ENCODE assay signal across 7 cellular contexts in genomic region chr2:96205888-96206287, GRCh38. TPM values are rescaled to one million over a fixed set of nuclear protein-coding genes. Genes with fewer than 3 reads are reported as not detected.
DNase-seq lines count a peak whose midpoint lies in the region; ATAC-seq and TF ChIP-seq lines count a peak whose summit lies in the region.

No MANE protein-coding gene starts in this region.

- H2BK5ac ChIP-seq in H9 (ENCODE audit: insufficient read length, low read length): no peak overlapping the region

- H3K4ac ChIP-seq in H9 (ENCODE audit: low read depth, low read length): no peak overlapping the region

- H2BK120ac ChIP-seq in H9 (ENCODE audit: low read depth, low read length, poor library complexity, severe bottlenecking): no peak overlapping the region

- H4K91ac ChIP-seq in H9 (ENCODE audit: insufficient read length, low read depth, low read length): no peak overlapping the region

- peaks cover 6% of the 10 kb centered on the region; the same call in 1 of the 2 replicates for H3K4me1 ChIP-seq in H9 (ENCODE audit: insufficient read depth, low read length)

- peak overlapping the region; percentile 22 for H3K9ac ChIP-seq in H9 (ENCODE audit: extremely low read depth, insufficient read length, low read length)

- peak overlapping the region in 1 of 3 experiments; percentile 52; a peak in 2 of 7 replicates for H3K27ac Mint-ChIP-seq in H9
- H3K27ac Mint-ChIP-seq in stimulated activated effector memory CD8-positive, alpha-beta T cell treated with anti-CD3 and anti-CD28 coated beads, Interleukin-12 subunit alpha, Interleukin-12 subunit beta, amount 100 ng/mL, for 72 hours: peak overlapping the region; percentile 61

- peaks cover 58% of the 10 kb centered on the region for H3K79me2 ChIP-seq in H9 (ENCODE audit: insufficient read depth, low read length)

- H2AK5ac ChIP-seq in H9 (ENCODE audit: insufficient read length, low read length): no peak overlapping the region

- no peak overlapping the region for H2AFZ ChIP-seq in H9 (ENCODE audit: low read length)

- H3K79me1 ChIP-seq in H9 (ENCODE audit: insufficient read depth, low read depth, low read length, poor library complexity, severe bottlenecking): peaks cover 4% of the 10 kb centered on the region

- no peak overlapping the region for H4K8ac ChIP-seq in H9 (replicated peaks; ENCODE audit: insufficient read length, low read depth, low read length)

- H4K20me1 ChIP-seq in H9 (ENCODE audit: control insufficient read depth, insufficient read depth, insufficient read length): no peaks in the 10 kb centered on the region

- no peak for TF ChIP-seq CTCF in H9 (conservative IDR thresholded peaks at IDR 0.05)
- no peak for TF ChIP-seq CTCF in VCaP (conservative IDR thresholded peaks at IDR 0.05)
- TF ChIP-seq CTCF in fibroblast of pulmonary artery (IDR thresholded peaks at IDR 0.05; ENCODE audit: low read length, missing control alignments): no peak

- H2BK20ac ChIP-seq in H9 (ENCODE audit: low read depth, low read length, poor library complexity, severe bottlenecking): no peak overlapping the region

- H3K27me3 Mint-ChIP-seq in H9 (ENCODE audit: low read depth): no peaks in the 10 kb centered on the region

- H3K4me3 ChIP-seq in fibroblast of pulmonary artery (replicated peaks; ENCODE audit: low read depth, low read length): peak overlapping the region; percentile 23

- H3K4me2 ChIP-seq in H9 (ENCODE audit: insufficient read depth, insufficient read length, low read length): no peak overlapping the region

- H3K23ac ChIP-seq in H9 (ENCODE audit: insufficient read length, low read depth, low read length): no peak overlapping the region

- H3K56ac ChIP-seq in H9 (ENCODE audit: insufficient read length, low read depth, low read length): no peak overlapping the region

- H3K4me1 Mint-ChIP-seq in H9: peaks cover 57 to 58% of the 10 kb centered on the region in 2 experiments
- H3K4me1 Mint-ChIP-seq in stimulated activated effector memory CD8-positive, alpha-beta T cell treated with anti-CD3 and anti-CD28 coated beads, Interleukin-12 subunit alpha, Interleukin-12 subunit beta, amount 100 ng/mL, for 72 hours: peaks cover 56% of the 10 kb centered on the region

- H3K9me3 ChIP-seq in H9 (ENCODE audit: control insufficient read depth, low read depth, low read length): no peaks in the 10 kb centered on the region

- no peak overlapping the region for H2BK15ac ChIP-seq in H9 (ENCODE audit: low read depth, low read length)

- H3K18ac ChIP-seq in H9 (ENCODE audit: insufficient read length, low read depth, low read length): no peak overlapping the region

- H4K5ac ChIP-seq in H9 (ENCODE audit: insufficient read length, low read depth, low read length): no peak overlapping the region

- DNase-seq in H9 (no peak), fibroblast of pulmonary artery (ENCODE audit: low read depth) (peak; percentile 41), cortex of kidney (lab: John Stamatoyannopoulos, UW) (no peak), HUDEP-2 (lab: John Stamatoyannopoulos, UW; ENCODE audit: unreplicated experiment in 76 of 76) (no peak)
- DNase-seq in stimulated activated effector memory CD8-positive, alpha-beta T cell treated with anti-CD3 and anti-CD28 coated beads, Interleukin-12 subunit alpha, Interleukin-12 subunit beta, amount 100 ng/mL, for 72 hours (ENCODE audit: low spot score in 2 of 2): no peak

- H3K27me3 ChIP-seq in H9 (ENCODE audit: insufficient read depth, low read length): no peaks in the 10 kb centered on the region

- H3K23me2 ChIP-seq in H9 (ENCODE audit: insufficient read length, low read depth, low read length, poor library complexity, severe bottlenecking): peaks cover 10% of the 10 kb centered on the region

- H3K27ac ChIP-seq in H9 (ENCODE audit: insufficient read length, low read depth, low read length) (no peak overlapping the region), VCaP (peak overlapping the region; percentile 39; the same call in 1 of the 2 replicates)

- no peak for ATAC-seq in stimulated activated effector memory CD8-positive, alpha-beta T cell treated with anti-CD3 and anti-CD28 coated beads, Interleukin-12 subunit alpha, Interleukin-12 subunit beta, amount 100 ng/mL, for 72 hours
- no peak for ATAC-seq in GM21447 (IDR thresholded peaks at IDR 0.05; ENCODE audit: unreplicated experiment)

- no peak overlapping the region for H3T11ph ChIP-seq in H9 (ENCODE audit: low read length)

- peaks cover 0 to 3% of the 10 kb centered on the region in 2 experiments; a peak in 2 of 5 replicates for H3K9me3 Mint-ChIP-seq in H9
- H3K9me3 Mint-ChIP-seq in stimulated activated effector memory CD8-positive, alpha-beta T cell treated with anti-CD3 and anti-CD28 coated beads, Interleukin-12 subunit alpha, Interleukin-12 subunit beta, amount 100 ng/mL, for 72 hours: no peaks in the 10 kb centered on the region

- H3K14ac ChIP-seq in H9 (ENCODE audit: insufficient read depth, low read length): no peak overlapping the region

- peak overlapping the region; percentile 77 to 82 for H3K4me3 Mint-ChIP-seq in H9
- H3K4me3 Mint-ChIP-seq in stimulated activated effector memory CD8-positive, alpha-beta T cell treated with anti-CD3 and anti-CD28 coated beads, Interleukin-12 subunit alpha, Interleukin-12 subunit beta, amount 100 ng/mL, for 72 hours: peak overlapping the region; percentile 92

- peaks cover 9 to 17% (median 15%) of the 10 kb centered on the region in 3 experiments; a peak in 6 of 7 replicates for H3K36me3 Mint-ChIP-seq in H9 (ENCODE audit: insufficient read depth in 1 of 3, low read depth in 3 of 3)
- peaks cover 63% of the 10 kb centered on the region for H3K36me3 Mint-ChIP-seq in stimulated activated effector memory CD8-positive, alpha-beta T cell treated with anti-CD3 and anti-CD28 coated beads, Interleukin-12 subunit alpha, Interleukin-12 subunit beta, amount 100 ng/mL, for 72 hours

- H2BK12ac ChIP-seq in H9 (ENCODE audit: insufficient read length, low read depth, low read length): no peak overlapping the region

RNA-seq across cellular contexts. Expression of gene STARD7, which starts 2.7 kb away (rescaled TPM):
- 212 and 220 TPM in 2 replicates for total RNA-seq in H9 (2021)

RNA-seq across cellular contexts. Expression of gene TMEM127, which starts 59.9 kb away (rescaled TPM):
- total RNA-seq in H9 (2021): 30.1 and 33.9 TPM in 2 replicates
